ENCODE assay signal across 1 cellular context in the genomic region with DNA sequence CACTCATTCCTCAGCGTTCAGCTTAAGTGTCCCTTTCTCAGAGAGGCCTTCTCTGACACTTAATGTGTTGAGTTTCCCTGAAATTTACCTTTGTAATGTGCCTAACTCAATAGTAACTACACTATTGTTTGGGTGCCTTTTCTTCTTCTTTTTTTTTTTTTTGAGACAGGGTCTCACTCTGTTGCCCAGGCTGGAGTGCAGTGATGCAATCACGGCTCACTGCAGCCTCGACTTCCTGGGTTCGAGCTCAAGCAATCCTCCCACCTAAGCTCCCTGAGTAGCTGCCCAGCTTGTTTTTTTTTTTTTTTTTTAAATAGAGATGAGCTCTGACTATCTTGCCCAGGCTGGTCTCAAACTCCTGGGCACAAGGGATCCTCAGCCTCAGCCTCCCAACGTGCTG.
A peak's percentile ranks its signal among the peaks of the same experiment; 100 is the strongest.
TF ChIP-seq lines count a peak whose summit lies in the region.

No MANE protein-coding gene starts in this region.

TF ChIP-seq in K562, 482 proteins besides CTCF, POLR2A, EP300 and RAD21:
- TF ChIP-seq CEBPG (CRISPR knock-in tag; IDR thresholded peaks at IDR 0.05), result no peak; the same call in 1 of the 2 replicates
- 0 out of 4 replicates have a peak, but pooled peaks of 1 of the 2 experiments have one; percentile 28 for TF ChIP-seq CEBPG (tag; conservative IDR thresholded peaks at IDR 0.05 in 1 of 2, IDR thresholded peaks at IDR 0.05 in 1 of 2)
- 0 out of 2 replicates have a peak, but pooled peaks have one; percentile 17 for TF ChIP-seq ZNF384 (IDR thresholded peaks at IDR 0.05; ENCODE audit: low read depth, low read length)
- no peak for TF ChIP-seq PHB (CRISPR knock-in tag; IDR thresholded peaks at IDR 0.05)
- peak; percentile 55; the same call in 1 of the 2 replicates for TF ChIP-seq ZNF121 (CRISPR knock-in tag; conservative IDR thresholded peaks at IDR 0.05)
- TF ChIP-seq, protein P1, sequence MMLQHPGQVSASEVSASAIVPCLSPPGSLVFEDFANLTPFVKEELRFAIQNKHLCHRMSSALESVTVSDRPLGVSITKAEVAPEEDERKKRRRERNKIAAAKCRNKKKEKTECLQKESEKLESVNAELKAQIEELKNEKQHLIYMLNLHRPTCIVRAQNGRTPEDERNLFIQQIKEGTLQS (IDR thresholded peaks at IDR 0.05), result peak; percentile 65
- TF ChIP-seq, protein P1 (CRISPR knock-in tag; conservative IDR thresholded peaks at IDR 0.05), result no peak
- peak; percentile 52; the same call in 1 of the 2 replicates for TF ChIP-seq CEBPB (tag; IDR thresholded peaks at IDR 0.05)
